Comparison of ENCODE assay signal across 9 cellular contexts in the genomic region with DNA sequence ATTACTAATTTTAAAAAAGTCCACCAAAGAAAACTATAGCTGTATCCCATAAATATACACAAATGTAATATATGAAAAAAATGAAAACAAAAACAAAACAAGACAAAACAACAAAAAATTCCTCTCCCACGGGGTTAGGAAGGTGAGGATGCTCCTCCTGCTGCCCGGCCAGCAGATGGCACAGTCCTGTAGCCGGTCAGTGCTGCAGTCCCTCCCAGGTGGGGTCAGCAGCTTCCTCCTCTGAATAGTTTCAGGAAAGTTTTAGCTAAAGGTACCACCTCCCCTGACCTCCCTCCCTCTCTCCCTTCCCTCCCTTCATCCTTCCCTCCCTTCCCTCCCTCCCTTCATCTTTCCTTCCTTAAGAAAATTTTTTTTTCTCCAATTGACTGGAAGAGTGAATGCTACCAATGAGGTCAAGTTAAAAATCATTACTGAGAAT.
A peak's percentile ranks its signal among the peaks of the same experiment; 100 is the strongest.
DNase-seq lines count a peak whose midpoint lies in the region; ATAC-seq and TF ChIP-seq lines count a peak whose summit lies in the region.
"Had no signal": no experiment of that assay in that cellular context is flagged by ENCODE, and none has a peak within 500 bp of the region (broad histone marks: within the 10 kb centered on the region; RNA-seq: fewer than 3 reads in every experiment).

No MANE protein-coding gene starts in this region.

- H3K27ac ChIP-seq in SJSA1 (peak overlapping the region; percentile 75), gastroesophageal sphincter (no peak overlapping the region), thyroid gland (no peak overlapping the region)

- ATAC-seq in gastroesophageal sphincter = no peak
- no peak for ATAC-seq in HG03378 (IDR thresholded peaks at IDR 0.05; ENCODE audit: unreplicated experiment)

- TF ChIP-seq CTCF in gastroesophageal sphincter (IDR thresholded peaks at IDR 0.05) (peak; percentile 27 to 65 (median 46)), thyroid gland (IDR thresholded peaks at IDR 0.05) (peak in 4 of 6 experiments; percentile 56 to 73 (median 61))

- H3K4me1 ChIP-seq in SJSA1 (replicated peaks) (peaks cover 50% of the 10 kb centered on the region), gastroesophageal sphincter (peaks cover 0 to 18% (median 0%) of the 10 kb centered on the region in 3 donors), thyroid gland (peaks cover 4 to 7% of the 10 kb centered on the region in 2 donors)

- peak; percentile 2 for DNase-seq in NCI-H2107 treated with DMSO at 0.1 percent for 48 hours (lab: John Stamatoyannopoulos, UW; ENCODE audit: unreplicated experiment)
- no peak for DNase-seq in NCI-H2107 (lab: John Stamatoyannopoulos, UW)
- peak; percentile 72 to 84 for DNase-seq in SJSA1 (ENCODE audit: low read depth in 1 of 2, low spot score in 2 of 2)
- peak; percentile 54 to 56 for DNase-seq in thyroid gland
- no peak for DNase-seq in SKM-1 (lab: John Stamatoyannopoulos, UW; ENCODE audit: unreplicated experiment)
- no peak for DNase-seq in activated CD4-positive, CD25-positive, alpha-beta regulatory T cell (lab: John Stamatoyannopoulos, UW)
- DNase-seq: CD4-positive, CD25-positive, alpha-beta regulatory T cell had no signal

- 28 to 41% methylated on average over 3 of the region's 3 CpGs for WGBS in gastroesophageal sphincter (ENCODE audit: low coverage in 1 of 2), 2 donors
- 29% methylated on average over 3 of the region's 3 CpGs for WGBS in thyroid gland, 2 donors

- TF ChIP-seq POLR2A in gastroesophageal sphincter (IDR thresholded peaks at IDR 0.05) = no peak
- TF ChIP-seq POLR2A in thyroid gland (IDR thresholded peaks at IDR 0.05) = no peak

- H3K36me3 ChIP-seq in SJSA1 (peaks cover 33% of the 10 kb centered on the region), gastroesophageal sphincter (peaks cover 0 to 3% of the 10 kb centered on the region in 2 donors), thyroid gland (no peaks in the 10 kb centered on the region)

- H3K9me3 ChIP-seq in SJSA1 (replicated peaks) (no peaks in the 10 kb centered on the region), gastroesophageal sphincter (no peaks in the 10 kb centered on the region), thyroid gland (no peaks in the 10 kb centered on the region)

- intact Hi-C loops in thyroid gland (cut with DNase I) = no loop called here

- H3K4me3 ChIP-seq in SJSA1 = no peak overlapping the region
- no peak overlapping the region for H3K4me3 ChIP-seq in gastroesophageal sphincter
- H3K4me3 ChIP-seq in thyroid gland (replicated peaks in 1 of 3) = no peak overlapping the region

- H3K27me3 ChIP-seq in SJSA1 (replicated peaks) (no peaks in the 10 kb centered on the region), gastroesophageal sphincter (no peaks in the 10 kb centered on the region), thyroid gland (no peaks in the 10 kb centered on the region)

- TF ChIP-seq EP300 in gastroesophageal sphincter (IDR thresholded peaks at IDR 0.05) = no peak

Comparison
In these comparisons a context has a peak if more than half of its experiments do, and no peak if none do; other contexts are left out.
1. DNase-seq: peak in NCI-H2107 treated with DMSO at 0.1 percent for 48 hours (single experiment), SJSA1 (2 of 2) and thyroid gland (2 of 2); none in NCI-H2107 (single experiment), SKM-1 (single experiment) and activated CD4-positive, CD25-positive, alpha-beta regulatory T cell (0 of 4).